Comparison of ENCODE assay signal across 9 cellular contexts in genomic region chr13:60230593-60230992, GRCh38.
DNase-seq lines count a peak whose midpoint lies in the region; ATAC-seq and TF ChIP-seq lines count a peak whose summit lies in the region.
"Had no signal": no experiment of that assay in that cellular context is flagged by ENCODE, and none has a peak within 500 bp of the region (broad histone marks: within the 10 kb centered on the region; RNA-seq: fewer than 3 reads in every experiment).

No MANE protein-coding gene starts in this region.

- TF ChIP-seq CTCF in retinal pigment epithelial cell (conservative IDR thresholded peaks at IDR 0.05; ENCODE audit: low read depth, low read length), result no peak

- no peaks in the 10 kb centered on the region for H3K36me3 ChIP-seq in adipocyte (ENCODE audit: control insufficient read depth, insufficient read depth, low read length, severe bottlenecking)
- H3K36me3 ChIP-seq in Karpas-422 (ENCODE audit: insufficient read depth, low read length), result no peaks in the 10 kb centered on the region

- no peak overlapping the region for H3K27ac Mint-ChIP-seq in activated CD4-positive, alpha-beta T cell treated with anti-CD3 and anti-CD28 coated beads for 36 hours

- H2AFZ ChIP-seq in Karpas-422 (ENCODE audit: low read length), result no peak overlapping the region

- no peaks in the 10 kb centered on the region for H3K9me2 ChIP-seq in Karpas-422 (replicated peaks; ENCODE audit: insufficient read depth, low read length)

- POLR2A ChIA-PET in activated CD4-positive, alpha-beta T cell treated with anti-CD3 and anti-CD28 coated beads for 36 hours (lab: Charles Lee), result no interaction called here

- H3K79me2 ChIP-seq in Karpas-422 (ENCODE audit: low read length), result no peaks in the 10 kb centered on the region

- peaks cover 2% of the 10 kb centered on the region for H3K4me1 Mint-ChIP-seq in activated CD4-positive, alpha-beta T cell treated with anti-CD3 and anti-CD28 coated beads for 36 hours

- CTCF ChIA-PET in activated CD4-positive, alpha-beta T cell treated with anti-CD3 and anti-CD28 coated beads for 36 hours (lab: Charles Lee), result no interaction called here

- H3K9ac ChIP-seq in adipocyte (ENCODE audit: low read length) (no peak overlapping the region), Karpas-422 (ENCODE audit: low read length) (no peak overlapping the region)

- H3K27me3 ChIP-seq in adipocyte (replicated peaks; ENCODE audit: control insufficient read depth, insufficient read depth, low read length) (peaks cover 20% of the 10 kb centered on the region), Karpas-422 (ENCODE audit: low read length) (no peaks in the 10 kb centered on the region)

- intact Hi-C loops in activated CD4-positive, alpha-beta T cell treated with anti-CD3 and anti-CD28 coated beads for 36 hours (cut with DNase I, micrococcal nuclease), result no loop called here

- no peaks in the 10 kb centered on the region for H3K9me3 Mint-ChIP-seq in activated CD4-positive, alpha-beta T cell treated with anti-CD3 and anti-CD28 coated beads for 36 hours (ENCODE audit: low read depth)

- H3K27me3 Mint-ChIP-seq in activated CD4-positive, alpha-beta T cell treated with anti-CD3 and anti-CD28 coated beads for 36 hours, result peaks cover 19% of the 10 kb centered on the region

- no peaks in the 10 kb centered on the region for H4K20me1 ChIP-seq in Karpas-422 (ENCODE audit: insufficient read depth, low read depth, low read length)

- no peak overlapping the region for H3K27ac ChIP-seq in Karpas-422 (ENCODE audit: low read length)
- H3K27ac ChIP-seq: epithelial cell of prostate had no signal

- H3K36me3 Mint-ChIP-seq in activated CD4-positive, alpha-beta T cell treated with anti-CD3 and anti-CD28 coated beads for 36 hours (ENCODE audit: low read depth), result no peaks in the 10 kb centered on the region

- H3K9me3 ChIP-seq in adipocyte (ENCODE audit: control insufficient read depth, low read length) (no peaks in the 10 kb centered on the region), Karpas-422 (ENCODE audit: low read length) (no peaks in the 10 kb centered on the region)

- no peak overlapping the region for H3K4me3 ChIP-seq in adipocyte (ENCODE audit: low read length)
- H3K4me3 ChIP-seq in retinal pigment epithelial cell (ENCODE audit: low read length), result no peak overlapping the region
- H3K4me3 ChIP-seq in Karpas-422 (ENCODE audit: low read length), result no peak overlapping the region

- no peak overlapping the region for H3K4me3 Mint-ChIP-seq in activated CD4-positive, alpha-beta T cell treated with anti-CD3 and anti-CD28 coated beads for 36 hours

- DNase-seq in activated CD4-positive, alpha-beta T cell treated with anti-CD3 and anti-CD28 coated beads for 36 hours, result no peak
- no peak for DNase-seq in activated CD4-positive, alpha-beta T cell treated with anti-CD3 and anti-CD28 coated beads, Interleukin-2, amount 50 U/mL, for 4 hours
- DNase-seq in adipocyte (ENCODE audit: low read depth) (peak; percentile 5), retinal pigment epithelial cell (ENCODE audit: low read depth) (peak; percentile 47), mucosa of gallbladder (ENCODE audit: low spot score) (no peak), Karpas-422 (no peak)

- H3K4me1 ChIP-seq in adipocyte (ENCODE audit: control insufficient read depth, insufficient read depth, low read length), result peaks cover 2% of the 10 kb centered on the region
- H3K4me1 ChIP-seq in Karpas-422 (ENCODE audit: low read length), result no peaks in the 10 kb centered on the region

- H3K4me2 ChIP-seq in Karpas-422 (ENCODE audit: low read depth, low read length, poor library complexity, severe bottlenecking), result no peak overlapping the region

- ATAC-seq in activated CD4-positive, alpha-beta T cell treated with anti-CD3 and anti-CD28 coated beads for 36 hours, result peak; percentile 74
- ATAC-seq in HG03039 (IDR thresholded peaks at IDR 0.05; ENCODE audit: unreplicated experiment) (peak; percentile 71), HG03439 (IDR thresholded peaks at IDR 0.05; ENCODE audit: unreplicated experiment) (no peak)

Comparison
In these comparisons a context has a peak if more than half of its experiments do, and no peak if none do; other contexts are left out.
1. DNase-seq: peak in adipocyte (single experiment) and retinal pigment epithelial cell (single experiment); none in activated CD4-positive, alpha-beta T cell treated with anti-CD3 and anti-CD28 coated beads for 36 hours (single experiment), activated CD4-positive, alpha-beta T cell treated with anti-CD3 and anti-CD28 coated beads, Interleukin-2, amount 50 U/mL, for 4 hours (0 of 2), mucosa of gallbladder (single experiment) and Karpas-422 (single experiment).